8 cellular contexts compared by ENCODE assay signal in the genomic region with DNA sequence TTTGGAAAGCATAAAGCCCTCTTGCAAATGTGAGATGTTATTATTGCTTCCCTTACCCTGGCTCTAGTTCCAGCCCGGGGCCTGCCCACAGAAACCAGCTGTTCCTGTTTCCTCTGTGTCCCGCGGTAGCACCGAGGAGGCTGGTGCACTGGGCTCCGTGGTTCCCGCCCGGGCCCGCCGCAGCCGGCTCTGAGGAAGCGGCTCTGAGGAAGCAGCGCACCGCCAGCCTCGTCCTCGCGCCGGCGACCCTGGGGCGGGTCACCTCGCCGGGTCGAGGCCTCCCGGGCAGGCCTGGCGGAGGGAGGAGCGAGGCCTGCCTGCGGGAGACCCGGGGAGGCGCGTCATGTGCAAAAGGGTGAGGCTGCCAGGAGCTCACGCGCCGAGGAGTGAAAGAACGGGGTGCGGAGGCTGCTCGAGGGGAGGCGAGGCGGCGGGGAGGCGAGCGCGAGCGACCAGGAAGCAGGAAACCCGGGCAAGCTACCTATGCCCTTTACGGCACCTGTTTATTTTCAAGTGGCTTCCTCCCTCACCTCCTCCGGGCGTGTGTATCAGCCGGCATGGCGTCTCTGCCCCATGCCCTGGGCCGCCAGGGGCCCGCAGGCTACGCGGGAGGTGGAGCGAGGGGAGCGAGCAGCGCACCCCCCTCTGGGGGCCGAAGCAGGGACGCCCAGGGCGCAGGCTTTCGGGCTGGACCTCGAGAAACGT.
DNase-seq lines count a peak whose midpoint lies in the region; ATAC-seq, FAIRE-seq and TF ChIP-seq lines count a peak whose summit lies in the region.

No MANE protein-coding gene starts in this region.

- RAD21 ChIA-PET in GM12878 (lab: Charles Lee; ENCODE audit: unreplicated experiment), result no interaction called here

- peak overlapping the region; percentile 81 for H3K4me3 ChIP-seq in CD4-positive, CD25-positive, alpha-beta regulatory T cell (ENCODE audit: low read depth, low read length)
- H3K4me3 ChIP-seq in GM12878 (peak overlapping the region; percentile 66), iPS-15b (ENCODE audit: low read depth, low read length) (peak overlapping the region; percentile 58), skeletal muscle satellite cell (ENCODE audit: low read length) (peak overlapping the region; percentile 76)

- H3K9ac ChIP-seq in GM12878 (ENCODE audit: control insufficient read depth, insufficient read depth, low read length) (peak overlapping the region; percentile 65), iPS-15b (ENCODE audit: low read depth, low read length) (peak overlapping the region; percentile 70), skeletal muscle satellite cell (ENCODE audit: low read depth, low read length) (peak overlapping the region; percentile 79)

- peak; percentile 74 for TF ChIP-seq POLR2A in GM12878 (IDR thresholded peaks at IDR 0.05; ENCODE audit: low read depth, low read length)

- H3K36me3 Mint-ChIP-seq in CD4-positive, CD25-positive, alpha-beta regulatory T cell, result peaks cover 17% of the 10 kb centered on the region

- no peaks in the 10 kb centered on the region for H3K27me3 Mint-ChIP-seq in CD4-positive, CD25-positive, alpha-beta regulatory T cell

- H3K27ac Mint-ChIP-seq in CD4-positive, CD25-positive, alpha-beta regulatory T cell, result peak overlapping the region; percentile 50 to 87 (median 84)

- POLR2A ChIA-PET in GM12878 (lab: Charles Lee), result no interaction called here

- H3K79me2 ChIP-seq in GM12878 (ENCODE audit: control insufficient read depth, insufficient read depth, low read length), result no peaks in the 10 kb centered on the region

- no peak for TF ChIP-seq RAD21 in GM12878 (IDR thresholded peaks at IDR 0.05; ENCODE audit: insufficient read depth, low read depth, low read length)

- H3K4me1 ChIP-seq in CD4-positive, CD25-positive, alpha-beta regulatory T cell (ENCODE audit: control insufficient read depth, insufficient read depth, low read length, poor library complexity, severe bottlenecking), result peaks cover 10% of the 10 kb centered on the region
- H3K4me1 ChIP-seq in GM12878 (ENCODE audit: control insufficient read depth, insufficient read depth, low read length) (no peaks in the 10 kb centered on the region; the same call in 1 of the 2 replicates), iPS-15b (ENCODE audit: control insufficient read depth, insufficient read depth, low read length) (peaks cover 3% of the 10 kb centered on the region), skeletal muscle satellite cell (ENCODE audit: control insufficient read depth, insufficient read depth, low read length) (peaks cover 24% of the 10 kb centered on the region)

- no TSS peak for BruUV-seq in GM12878 (replicated peaks; lab: Mats Ljungman, UMichigan)

- no peaks in the 10 kb centered on the region for H4K20me1 ChIP-seq in GM12878 (ENCODE audit: control insufficient read depth, insufficient read depth)

- H3K9me3 Mint-ChIP-seq in CD4-positive, CD25-positive, alpha-beta regulatory T cell, result peaks cover 0 to 8% (median 3%) of the 10 kb centered on the region in 7 donors

- CTCF ChIA-PET in GM12878 (lab: Yijun Ruan, JAX), result interaction anchor here (0.5 to 0.7 kb wide), 2 partner anchors 180 to 589 kb away, joined by 3 read pairs; no protein-coding TSS in a partner anchor

- no peaks in the 10 kb centered on the region for H3K9me3 ChIP-seq in CD4-positive, CD25-positive, alpha-beta regulatory T cell (ENCODE audit: control insufficient read depth in 2 of 2, low read length in 2 of 2)
- H3K9me3 ChIP-seq in GM12878 (replicated peaks; ENCODE audit: control insufficient read depth, insufficient read depth, low read length), result no peaks in the 10 kb centered on the region
- no peaks in the 10 kb centered on the region for H3K9me3 ChIP-seq in iPS-15b (ENCODE audit: control insufficient read depth, insufficient read depth, low read length)
- no peaks in the 10 kb centered on the region for H3K9me3 ChIP-seq in skeletal muscle satellite cell (replicated peaks; ENCODE audit: low read length)

- H2AFZ ChIP-seq in GM12878 (ENCODE audit: control insufficient read depth, low read depth, low read length), result peak overlapping the region; percentile 71

- peak; percentile 61 for FAIRE-seq in GM12878 (lab: Jason Lieb, UNC)

- H3K4me3 Mint-ChIP-seq in CD4-positive, CD25-positive, alpha-beta regulatory T cell, result peak overlapping the region; percentile 73 to 92 (median 84)

- SMC1A ChIA-PET in GM12878 (lab: Charles Lee; ENCODE audit: uncharacterized antibody, unreplicated experiment), result no interaction called here

- H3K27ac ChIP-seq in CD4-positive, CD25-positive, alpha-beta regulatory T cell (ENCODE audit: insufficient read depth, low read length, poor library complexity, severe bottlenecking), result peak overlapping the region; percentile 68
- H3K27ac ChIP-seq in GM12878 (ENCODE audit: control insufficient read depth, insufficient read depth), result 0 out of 2 replicates have a peak overlapping the region, but pooled peaks have one; percentile 21

- peak in 1 of 3 experiments; percentile 19; a peak in 1 of 6 replicates for TF ChIP-seq CTCF in GM12878 (IDR thresholded peaks at IDR 0.05 in 2 of 3, conservative IDR thresholded peaks at IDR 0.05 in 1 of 3; ENCODE audit: control insufficient read depth in 2 of 3, extremely low read depth in 1 of 3, insufficient read depth in 1 of 3, low read depth in 3 of 3, low read length in 3 of 3)

- peak; percentile 80 to 84 for ATAC-seq in CD4-positive, CD25-positive, alpha-beta regulatory T cell (ENCODE audit: low read depth in 2 of 2)
- ATAC-seq in GM19328 (IDR thresholded peaks at IDR 0.05; ENCODE audit: unreplicated experiment) (peak; percentile 82), HG03521 (IDR thresholded peaks at IDR 0.05; ENCODE audit: unreplicated experiment) (peak; percentile 83), GM12878 (peak; percentile 89)

- in situ Hi-C loops in GM12878 (cut with MboI), result no loop called here

- H3K27me3 ChIP-seq in CD4-positive, CD25-positive, alpha-beta regulatory T cell (ENCODE audit: control insufficient read depth, insufficient read depth, low read length), result no peaks in the 10 kb centered on the region
- H3K27me3 ChIP-seq in GM12878 (replicated peaks in 1 of 2; ENCODE audit: control insufficient read depth in 2 of 2, insufficient read depth in 2 of 2, low read length in 1 of 2) (no peaks in the 10 kb centered on the region), iPS-15b (ENCODE audit: control insufficient read depth, insufficient read depth, low read length) (peaks cover 19% of the 10 kb centered on the region), skeletal muscle satellite cell (ENCODE audit: control insufficient read depth, insufficient read depth, low read length) (no peaks in the 10 kb centered on the region)

- no peaks in the 10 kb centered on the region for H3K36me3 ChIP-seq in CD4-positive, CD25-positive, alpha-beta regulatory T cell (ENCODE audit: control insufficient read depth, insufficient read depth, low read length)
- H3K36me3 ChIP-seq in GM12878 (ENCODE audit: control insufficient read depth in 2 of 2, insufficient read depth in 2 of 2, low read length in 1 of 2) (no peaks in the 10 kb centered on the region), iPS-15b (ENCODE audit: control insufficient read depth, insufficient read depth, low read length) (no peaks in the 10 kb centered on the region), skeletal muscle satellite cell (ENCODE audit: insufficient read depth, low read length) (no peaks in the 10 kb centered on the region)

- peaks cover 11 to 35% (median 22%) of the 10 kb centered on the region in 4 donors for H3K4me1 Mint-ChIP-seq in CD4-positive, CD25-positive, alpha-beta regulatory T cell

- TF ChIP-seq EP300 in GM12878 (IDR thresholded peaks at IDR 0.05; ENCODE audit: borderline replicate concordance in 1 of 2, control insufficient read depth in 1 of 2, low read depth in 2 of 2, low read length in 2 of 2), result no peak

- intact Hi-C loops in GM12878 (cut with micrococcal nuclease; ENCODE audit: unreplicated experiment), result no loop called here

- peak; percentile 23 to 83 (median 66) for DNase-seq in CD4-positive, CD25-positive, alpha-beta regulatory T cell
- DNase-seq in T-helper 2 cell, result peak in 4 of 5 experiments; percentile 6 to 71 (median 22)
- DNase-seq in GM12878 (ENCODE audit: low read depth, low spot score), result no peak
- no peak for DNase-seq in NCI-H446 (lab: John Stamatoyannopoulos, UW)

- peak overlapping the region; percentile 91 for H3K4me2 ChIP-seq in GM12878 (ENCODE audit: control insufficient read depth, insufficient read depth)
- peak overlapping the region; percentile 96 for H3K4me2 ChIP-seq in skeletal muscle satellite cell (ENCODE audit: low read length)

- under 1% methylated on average over 53 of the region's 61 CpGs for WGBS in GM12878 (ENCODE audit: insufficient coverage, insufficient replicate concordance, low lambda C conversion rate, missing lambda C conversion rate)

TF ChIP-seq in GM12878, 131 proteins besides CTCF, POLR2A, EP300 and RAD21 (continues in another document):
- TF ChIP-seq, protein P1, sequence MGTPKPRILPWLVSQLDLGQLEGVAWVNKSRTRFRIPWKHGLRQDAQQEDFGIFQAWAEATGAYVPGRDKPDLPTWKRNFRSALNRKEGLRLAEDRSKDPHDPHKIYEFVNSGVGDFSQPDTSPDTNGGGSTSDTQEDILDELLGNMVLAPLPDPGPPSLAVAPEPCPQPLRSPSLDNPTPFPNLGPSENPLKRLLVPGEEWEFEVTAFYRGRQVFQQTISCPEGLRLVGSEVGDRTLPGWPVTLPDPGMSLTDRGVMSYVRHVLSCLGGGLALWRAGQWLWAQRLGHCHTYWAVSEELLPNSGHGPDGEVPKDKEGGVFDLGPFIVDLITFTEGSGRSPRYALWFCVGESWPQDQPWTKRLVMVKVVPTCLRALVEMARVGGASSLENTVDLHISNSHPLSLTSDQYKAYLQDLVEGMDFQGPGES (IDR thresholded peaks at IDR 0.05), result no peak
- peak; percentile 19 to 67; a peak in 3 of 4 replicates for TF ChIP-seq BHLHE40 (IDR thresholded peaks at IDR 0.05; ENCODE audit: borderline replicate concordance in 1 of 2, low read depth in 2 of 2, low read length in 1 of 2)
- no peak for TF ChIP-seq SREBF2 (IDR thresholded peaks at IDR 0.05; ENCODE audit: low read length)
- peak; percentile 79 for TF ChIP-seq YY1 (IDR thresholded peaks at IDR 0.05; ENCODE audit: low read depth, low read length)
- TF ChIP-seq CBX3 (IDR thresholded peaks at IDR 0.05; ENCODE audit: borderline replicate concordance, low read depth), result no peak
- TF ChIP-seq CBX5 (IDR thresholded peaks at IDR 0.05; ENCODE audit: low read depth), result 0 out of 2 replicates have a peak, but pooled peaks have one; percentile 63
- TF ChIP-seq, protein P2, sequence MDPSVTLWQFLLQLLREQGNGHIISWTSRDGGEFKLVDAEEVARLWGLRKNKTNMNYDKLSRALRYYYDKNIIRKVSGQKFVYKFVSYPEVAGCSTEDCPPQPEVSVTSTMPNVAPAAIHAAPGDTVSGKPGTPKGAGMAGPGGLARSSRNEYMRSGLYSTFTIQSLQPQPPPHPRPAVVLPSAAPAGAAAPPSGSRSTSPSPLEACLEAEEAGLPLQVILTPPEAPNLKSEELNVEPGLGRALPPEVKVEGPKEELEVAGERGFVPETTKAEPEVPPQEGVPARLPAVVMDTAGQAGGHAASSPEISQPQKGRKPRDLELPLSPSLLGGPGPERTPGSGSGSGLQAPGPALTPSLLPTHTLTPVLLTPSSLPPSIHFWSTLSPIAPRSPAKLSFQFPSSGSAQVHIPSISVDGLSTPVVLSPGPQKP (IDR thresholded peaks at IDR 0.05; ENCODE audit: low read depth, low read length), result no peak
- no peak for TF ChIP-seq TBL1XR1 (IDR thresholded peaks at IDR 0.05; ENCODE audit: low read depth, low read length)

Comparison
In these comparisons a context has a peak if more than half of its experiments do, and no peak if none do; other contexts are left out.
1. DNase-seq: peak in CD4-positive, CD25-positive, alpha-beta regulatory T cell (3 of 3) and T-helper 2 cell (4 of 5); none in GM12878 (single experiment) and NCI-H446 (0 of 2).
2. Peak in every context shown above with its lines, with median percentiles within 50 percentile points of each other: ATAC-seq, H3K4me3 ChIP-seq and H3K9ac ChIP-seq.